Comparison of ENCODE assay signal across 1 cellular context in genomic region chr1:180815188-180815587, GRCh38.
A peak's percentile ranks its signal among the peaks of the same experiment; 100 is the strongest.
TF ChIP-seq lines count a peak whose summit lies in the region.

No MANE protein-coding gene starts in this region.

TF ChIP-seq in K562, 482 proteins besides CTCF, POLR2A, EP300 and RAD21 (continued from another document):
- TF ChIP-seq BRF2 (IDR thresholded peaks at IDR 0.05; ENCODE audit: borderline replicate concordance, insufficient read depth, insufficient read length) (no peak), LCOR (CRISPR knock-in tag; IDR thresholded peaks at IDR 0.05) (no peak), RBM34 (IDR thresholded peaks at IDR 0.05; ENCODE audit: borderline replicate concordance, insufficient read depth, low read length) (no peak), THRAP3 (IDR thresholded peaks at IDR 0.05; ENCODE audit: borderline replicate concordance) (no peak), XRCC5 (IDR thresholded peaks at IDR 0.05; ENCODE audit: low read depth, low read length) (no peak), NCOA4 (IDR thresholded peaks at IDR 0.05; ENCODE audit: partially characterized antibody) (no peak), TGIF2 (CRISPR knock-in tag; IDR thresholded peaks at IDR 0.05) (no peak), POLR3G (IDR thresholded peaks at IDR 0.05; ENCODE audit: extremely low read depth, insufficient read length, insufficient replicate concordance) (no peak), ELF4 (CRISPR knock-in tag; IDR thresholded peaks at IDR 0.05) (no peak), CUX1 (CRISPR knock-in tag; IDR thresholded peaks at IDR 0.05) (no peak), GTF2F1 (IDR thresholded peaks at IDR 0.05; ENCODE audit: low read depth, low read length) (no peak), TEAD4 (IDR thresholded peaks at IDR 0.05; ENCODE audit: low read length) (peak; percentile 67), TEAD4 (CRISPR knock-in tag; IDR thresholded peaks at IDR 0.05; ENCODE audit: borderline replicate concordance) (no peak), MTA2 (IDR thresholded peaks at IDR 0.05; ENCODE audit: low read depth) (peak; percentile 65; the same call in 1 of the 2 replicates), BRD9 (IDR thresholded peaks at IDR 0.05; ENCODE audit: low read depth, partially characterized antibody) (no peak), HSF4 (CRISPR knock-in tag; IDR thresholded peaks at IDR 0.05; ENCODE audit: borderline replicate concordance) (no peak), ZSCAN29 (IDR thresholded peaks at IDR 0.05) (no peak), CBX8 (IDR thresholded peaks at IDR 0.05; ENCODE audit: borderline replicate concordance, extremely low read depth, low read depth, low read length, poor library complexity, severe bottlenecking) (no peak), KAT2B (IDR thresholded peaks at IDR 0.05; ENCODE audit: low read depth, low read length) (no peak), CBX3 (IDR thresholded peaks at IDR 0.05; ENCODE audit: borderline replicate concordance in 1 of 2, low read length in 2 of 2) (no peak)
